ENCODE assay signal across 20 cellular contexts in the genomic region with DNA sequence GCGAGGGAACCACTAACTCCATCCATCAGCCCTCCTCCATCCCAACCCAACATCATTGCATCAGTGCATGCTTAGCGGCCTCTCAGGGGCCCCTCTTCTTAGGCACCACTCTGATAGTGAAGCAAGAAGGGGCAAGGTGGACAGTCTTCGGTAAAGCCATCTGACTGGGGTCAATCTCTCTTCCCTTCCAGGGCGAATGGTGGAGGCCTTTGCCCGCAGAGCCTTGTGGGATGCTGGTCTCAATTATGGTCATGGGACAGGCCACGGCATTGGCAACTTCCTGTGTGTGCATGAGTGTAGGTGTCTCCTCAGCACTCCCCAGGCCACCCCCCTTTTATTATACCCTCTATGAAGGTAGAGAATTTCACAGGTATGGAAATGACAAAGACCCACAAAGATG. TPM values are rescaled to one million over a fixed set of nuclear protein-coding genes. Genes with fewer than 3 reads are reported as not detected.
DNase-seq lines count a peak whose midpoint lies in the region; ATAC-seq and TF ChIP-seq lines count a peak whose summit lies in the region.
"Had no signal": no experiment of that assay in that cellular context is flagged by ENCODE, and none has a peak within 500 bp of the region (broad histone marks: within the 10 kb centered on the region; RNA-seq: fewer than 3 reads in every experiment).

No MANE protein-coding gene starts in this region.

- H3K9me3 ChIP-seq in OCI-LY1 (ENCODE audit: low read length) (no peaks in the 10 kb centered on the region), neuronal stem cell (replicated peaks in 1 of 2; ENCODE audit: control insufficient read depth in 2 of 2, insufficient read depth in 1 of 2, low read depth in 1 of 2, low read length in 2 of 2) (no peaks in the 10 kb centered on the region)
- H3K9me3 ChIP-seq: BE2C, SK-N-SH had no signal

- no peaks in the 10 kb centered on the region for H3K36me3 Mint-ChIP-seq in natural killer cell treated with Interleukin-12 subunit alpha and Interleukin-12 subunit beta and Interleukin-15 and Interleukin-18, amount 100 ng/mL, for 72 hours
- no peaks in the 10 kb centered on the region for H3K36me3 Mint-ChIP-seq in natural killer cell
- H3K36me3 Mint-ChIP-seq in dendritic cell treated with granulocyte-macrophage colony-stimulating factor and Interleukin-4, amounts not matched to agents 40 ng/mL and 50 ng/mL, for 4 days (ENCODE audit: low read depth) = no peaks in the 10 kb centered on the region

- H3K4me3 ChIP-seq in OCI-LY1 (ENCODE audit: low read depth, low read length, poor library complexity, severe bottlenecking) = no peak overlapping the region
- H3K4me3 ChIP-seq in neuronal stem cell (ENCODE audit: low read length in 2 of 2) = no peak overlapping the region
- H3K4me3 ChIP-seq: K562 had no signal

- H3K79me2 ChIP-seq in OCI-LY1 (ENCODE audit: insufficient read depth, low read length) = no peaks in the 10 kb centered on the region

- no peak overlapping the region for H3K14ac ChIP-seq in neuronal stem cell (ENCODE audit: low read length)

- H3K9ac ChIP-seq in OCI-LY1 (ENCODE audit: low read length) (no peak overlapping the region), neuronal stem cell (ENCODE audit: low read depth, low read length, poor library complexity) (no peak overlapping the region)
- H3K9ac ChIP-seq: SK-N-SH had no signal

- H3K36me3 ChIP-seq in OCI-LY1 (ENCODE audit: insufficient read depth, low read length) (no peaks in the 10 kb centered on the region), neuronal stem cell (replicated peaks in 1 of 2; ENCODE audit: control insufficient read depth in 2 of 2, insufficient read depth in 2 of 2, low read length in 2 of 2) (no peaks in the 10 kb centered on the region)
- H3K36me3 ChIP-seq: BE2C had no signal

- H3K9me3 Mint-ChIP-seq in natural killer cell treated with Interleukin-12 subunit alpha and Interleukin-12 subunit beta and Interleukin-15 and Interleukin-18, amount 100 ng/mL, for 72 hours = no peaks in the 10 kb centered on the region
- H3K9me3 Mint-ChIP-seq in natural killer cell = no peaks in the 10 kb centered on the region
- H3K9me3 Mint-ChIP-seq in dendritic cell treated with granulocyte-macrophage colony-stimulating factor and Interleukin-4, amounts not matched to agents 40 ng/mL and 50 ng/mL, for 4 days = no peaks in the 10 kb centered on the region

- no peaks in the 10 kb centered on the region for H3K9me2 ChIP-seq in OCI-LY1 (ENCODE audit: low read depth, low read length)
- H3K9me2 ChIP-seq: SK-N-SH had no signal

- H3K4me1 ChIP-seq in OCI-LY1 (ENCODE audit: insufficient read depth, low read length, severe bottlenecking) = peaks cover 37% of the 10 kb centered on the region
- peaks cover 2 to 3% of the 10 kb centered on the region in 2 donors for H3K4me1 ChIP-seq in neuronal stem cell (ENCODE audit: control insufficient read depth in 2 of 2, insufficient read depth in 1 of 2, low read depth in 1 of 2, low read length in 2 of 2)
- H3K4me1 ChIP-seq: BE2C had no signal

- H3K4me2 ChIP-seq in OCI-LY1 (ENCODE audit: low read length) (no peak overlapping the region), neuronal stem cell (ENCODE audit: insufficient read depth, low read length, poor library complexity, severe bottlenecking) (no peak overlapping the region)
- H3K4me2 ChIP-seq: SK-N-SH had no signal

- no peaks in the 10 kb centered on the region for H3K27me3 Mint-ChIP-seq in natural killer cell treated with Interleukin-12 subunit alpha and Interleukin-12 subunit beta and Interleukin-15 and Interleukin-18, amount 100 ng/mL, for 72 hours
- no peaks in the 10 kb centered on the region for H3K27me3 Mint-ChIP-seq in natural killer cell (ENCODE audit: low read depth in 2 of 2)
- H3K27me3 Mint-ChIP-seq in dendritic cell treated with granulocyte-macrophage colony-stimulating factor and Interleukin-4, amounts not matched to agents 40 ng/mL and 50 ng/mL, for 4 days = no peaks in the 10 kb centered on the region

- no peaks in the 10 kb centered on the region for H3K79me1 ChIP-seq in neuronal stem cell (ENCODE audit: low read depth, low read length)

- TF ChIP-seq CTCF in natural killer cell (IDR thresholded peaks at IDR 0.05) (no peak), OCI-LY1 (IDR thresholded peaks at IDR 0.05; ENCODE audit: low read length) (no peak)

- no peak overlapping the region for H2AK5ac ChIP-seq in neuronal stem cell (ENCODE audit: low read depth, low read length)

- no peak overlapping the region for H2BK5ac ChIP-seq in neuronal stem cell (ENCODE audit: low read length)

- no peak for ATAC-seq in natural killer cell treated with Interleukin-12 subunit alpha and Interleukin-12 subunit beta and Interleukin-15 and Interleukin-18, amount 100 ng/mL, for 72 hours
- ATAC-seq in natural killer cell (no peak), GM19328 (IDR thresholded peaks at IDR 0.05; ENCODE audit: unreplicated experiment) (no peak)

- H2BK15ac ChIP-seq in neuronal stem cell (ENCODE audit: low read length) = no peak overlapping the region

- H3K27ac ChIP-seq in OCI-LY1 (ENCODE audit: low read depth, low read length, poor library complexity, severe bottlenecking) (peak overlapping the region; percentile 60), neuronal stem cell (replicated peaks; ENCODE audit: low read length) (no peak overlapping the region)

- H2AFZ ChIP-seq in OCI-LY1 (ENCODE audit: low read length) (no peak overlapping the region), neuronal stem cell (ENCODE audit: low read length) (no peak overlapping the region)

- WGBS in neuronal stem cell (ENCODE audit: extremely low coverage in 2 of 2, insufficient read length in 2 of 2, insufficient replicate concordance in 1 of 2), 2 donors = no CpG with 5 or more reads among the region's 6 CpGs

- H3K23ac ChIP-seq in neuronal stem cell (ENCODE audit: low read depth, low read length, poor library complexity) = no peak overlapping the region

- H3K4ac ChIP-seq in neuronal stem cell (ENCODE audit: low read length) = no peak overlapping the region

- no peak overlapping the region for H3K18ac ChIP-seq in neuronal stem cell (ENCODE audit: low read length)

- H4K8ac ChIP-seq in neuronal stem cell (ENCODE audit: low read depth, low read length) = no peak overlapping the region

- H3K27me3 ChIP-seq in OCI-LY1 (ENCODE audit: insufficient read depth, low read length) (no peaks in the 10 kb centered on the region), neuronal stem cell (ENCODE audit: control insufficient read depth in 3 of 3, insufficient read depth in 3 of 3, low read depth in 1 of 3, low read length in 3 of 3) (peaks cover 0 to 3% (median 0%) of the 10 kb centered on the region in 3 experiments)
- H3K27me3 ChIP-seq: BE2C had no signal

- H2BK120ac ChIP-seq in neuronal stem cell (ENCODE audit: low read depth, low read length) = no peak overlapping the region

- no peak for DNase-seq in natural killer cell treated with Interleukin-12 subunit alpha and Interleukin-12 subunit beta and Interleukin-15 and Interleukin-18, amount 100 ng/mL, for 72 hours (ENCODE audit: low spot score)
- no peak for DNase-seq in natural killer cell
- no peak for DNase-seq in neuronal stem cell (ENCODE audit: low spot score)
- no peak for DNase-seq in NCI-H146 treated with DMSO at 0.1 percent for 48 hours (lab: John Stamatoyannopoulos, UW; ENCODE audit: unreplicated experiment)
- DNase-seq: BE2C, COR-L47, DMS153, GF-D8, NCI-H1105 treated with DMSO at 0.1 percent for 48 hours, NCI-H1694 treated with DMSO at 0.1 percent for 48 hours, NCI-H748 treated with DMSO at 0.1 percent for 48 hours, SHP77 treated with DMSO at 0.1 percent for 48 hours, SK-N-SH had no signal

- intact Hi-C loops in natural killer cell (cut with micrococcal nuclease) = loop anchor here (1.0 kb wide), 1 partner anchor 8 kb away; no protein-coding TSS in a partner anchor
- intact Hi-C loops in dendritic cell treated with granulocyte-macrophage colony-stimulating factor and Interleukin-4, amounts not matched to agents 40 ng/mL and 50 ng/mL, for 4 days (cut with micrococcal nuclease) = no loop called here

- H2BK12ac ChIP-seq in neuronal stem cell (ENCODE audit: low read length) = no peak overlapping the region

- no peak overlapping the region for H4K91ac ChIP-seq in neuronal stem cell (ENCODE audit: low read depth, low read length, poor library complexity)

- no peaks in the 10 kb centered on the region for H3F3A ChIP-seq in OCI-LY1 (ENCODE audit: insufficient read depth, low read length)

- H3K4me1 Mint-ChIP-seq in natural killer cell treated with Interleukin-12 subunit alpha and Interleukin-12 subunit beta and Interleukin-15 and Interleukin-18, amount 100 ng/mL, for 72 hours (ENCODE audit: low read depth in 2 of 2) = peaks cover 33 to 49% of the 10 kb centered on the region in 2 donors
- peaks cover 45 to 54% of the 10 kb centered on the region in 2 donors for H3K4me1 Mint-ChIP-seq in natural killer cell
- H3K4me1 Mint-ChIP-seq in dendritic cell treated with granulocyte-macrophage colony-stimulating factor and Interleukin-4, amounts not matched to agents 40 ng/mL and 50 ng/mL, for 4 days (ENCODE audit: low read depth) = peaks cover 62% of the 10 kb centered on the region

- no peak overlapping the region for H3K4me3 Mint-ChIP-seq in natural killer cell treated with Interleukin-12 subunit alpha and Interleukin-12 subunit beta and Interleukin-15 and Interleukin-18, amount 100 ng/mL, for 72 hours
- H3K4me3 Mint-ChIP-seq in natural killer cell = no peak overlapping the region
- no peak overlapping the region for H3K4me3 Mint-ChIP-seq in dendritic cell treated with granulocyte-macrophage colony-stimulating factor and Interleukin-4, amounts not matched to agents 40 ng/mL and 50 ng/mL, for 4 days

- no peaks in the 10 kb centered on the region for H4K20me1 ChIP-seq in OCI-LY1 (ENCODE audit: insufficient read depth, low read length)

- H3K27ac Mint-ChIP-seq in natural killer cell treated with Interleukin-12 subunit alpha and Interleukin-12 subunit beta and Interleukin-15 and Interleukin-18, amount 100 ng/mL, for 72 hours = peak overlapping the region; percentile 81 to 84
- H3K27ac Mint-ChIP-seq in natural killer cell = peak overlapping the region in 1 of 2 donors; percentile 87
- H3K27ac Mint-ChIP-seq in dendritic cell treated with granulocyte-macrophage colony-stimulating factor and Interleukin-4, amounts not matched to agents 40 ng/mL and 50 ng/mL, for 4 days = peak overlapping the region; percentile 96

RNA-seq across cellular contexts. Expression of a gene that starts 18.8 kb away (rescaled TPM):
- 100 to 1,000 TPM; 243 to 317 TPM for total RNA-seq in natural killer cell treated with Interleukin-12 subunit alpha and Interleukin-12 subunit beta and Interleukin-15 and Interleukin-18, amount 100 ng/mL, for 72 hours
- total RNA-seq in natural killer cell = 100 to 1,000 TPM; 356 to 403 (median 392) TPM
- not detected for polyA plus RNA-seq in neuronal stem cell (2013, experiment 1 of 2)
- polyA plus RNA-seq in neuronal stem cell (2013, experiment 2 of 2) = not detected
- total RNA-seq: H4, NCI-H460, RPMI7951 had no signal
- polyA plus RNA-seq: SK-N-SH had no signal

RNA-seq across cellular contexts. Expression of a gene that starts 22.2 kb away (rescaled TPM):
- total RNA-seq in natural killer cell treated with Interleukin-12 subunit alpha and Interleukin-12 subunit beta and Interleukin-15 and Interleukin-18, amount 100 ng/mL, for 72 hours = under 1 TPM; 0.14 to 0.55 TPM
- total RNA-seq in natural killer cell = 1 to 10 TPM in 2 of 3 donors, under 1 TPM in 1; 0.96 to 2.6 (median 1.6) TPM
- polyA plus RNA-seq in neuronal stem cell (2013, experiment 1 of 2) = 0.29 TPM
- 0.30 TPM for polyA plus RNA-seq in neuronal stem cell (2013, experiment 2 of 2)
- total RNA-seq: NCI-H460, RPMI7951 had no signal
